10 cellular contexts compared by ENCODE assay signal in the genomic region with DNA sequence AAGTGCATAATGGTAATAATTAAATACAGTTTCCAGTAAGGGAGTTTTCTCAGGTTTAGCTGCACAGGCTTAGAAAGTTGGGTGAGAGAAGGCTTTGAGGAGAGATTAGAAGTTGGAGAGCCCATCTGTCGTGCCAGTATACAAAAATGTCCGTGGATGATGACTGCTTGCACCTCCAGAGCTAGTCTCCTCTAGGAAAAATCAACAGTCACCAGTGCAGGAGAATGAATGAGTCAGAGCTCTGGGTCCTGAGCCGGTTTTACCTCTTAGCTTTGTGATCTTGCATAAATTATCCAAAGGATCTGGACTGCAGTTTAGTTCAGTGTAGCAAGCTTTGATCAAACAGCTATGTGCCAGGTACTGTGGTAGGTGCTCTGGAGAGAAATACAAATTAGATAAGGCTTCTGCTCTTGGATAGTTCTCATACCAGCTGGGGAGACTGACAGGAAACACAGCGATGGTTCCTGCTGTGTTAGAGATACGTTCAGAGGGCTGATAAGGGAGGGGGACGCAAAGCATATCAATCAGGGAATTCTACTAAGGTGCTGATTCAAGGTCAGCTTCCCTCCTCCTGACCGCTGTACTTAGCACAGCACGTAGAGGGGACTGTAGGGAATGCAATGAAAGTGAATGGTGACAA.
DNase-seq lines count a peak whose midpoint lies in the region; ATAC-seq and TF ChIP-seq lines count a peak whose summit lies in the region.
"Had no signal": no experiment of that assay in that cellular context is flagged by ENCODE, and none has a peak within 500 bp of the region (broad histone marks: within the 10 kb centered on the region; RNA-seq: fewer than 3 reads in every experiment).

No MANE protein-coding gene starts in this region.

- H3K27ac ChIP-seq in right atrium auricular region: peak overlapping the region in 1 of 2 donors; percentile 45
- H3K27ac ChIP-seq in uterus: peak overlapping the region; percentile 23 to 44
- H3K27ac ChIP-seq in CD8-positive, alpha-beta memory T cell (ENCODE audit: low read depth, low read length): no peak overlapping the region
- H3K27ac ChIP-seq: adrenal gland had no signal

- no peaks in the 10 kb centered on the region for H3K36me3 Mint-ChIP-seq in activated T-cell treated with anti-CD3 and anti-CD28 coated beads, Interleukin-2, amount 50 U/mL, for 4 hours (ENCODE audit: insufficient read depth)
- H3K36me3 Mint-ChIP-seq in naive thymus-derived CD8-positive, alpha-beta T cell: no peaks in the 10 kb centered on the region
- no peaks in the 10 kb centered on the region for H3K36me3 Mint-ChIP-seq in CD8-positive, alpha-beta memory T cell
- H3K36me3 Mint-ChIP-seq: CD4-positive, CD25-positive, alpha-beta regulatory T cell had no signal

- H3K27me3 Mint-ChIP-seq in activated T-cell treated with anti-CD3 and anti-CD28 coated beads, Interleukin-2, amount 50 U/mL, for 4 hours (ENCODE audit: low read depth): peaks cover 29% of the 10 kb centered on the region
- peaks cover 26 to 77% (median 43%) of the 10 kb centered on the region in 5 donors for H3K27me3 Mint-ChIP-seq in naive thymus-derived CD8-positive, alpha-beta T cell
- H3K27me3 Mint-ChIP-seq in CD8-positive, alpha-beta memory T cell: peaks cover 22 to 63% of the 10 kb centered on the region in 2 donors

- H3K27me3 ChIP-seq in right atrium auricular region: no peaks in the 10 kb centered on the region
- no peaks in the 10 kb centered on the region for H3K27me3 ChIP-seq in kidney epithelial cell (ENCODE audit: control insufficient read depth, insufficient read depth, low read length)
- H3K27me3 ChIP-seq in uterus: no peaks in the 10 kb centered on the region
- peaks cover 6% of the 10 kb centered on the region for H3K27me3 ChIP-seq in CD8-positive, alpha-beta memory T cell (ENCODE audit: insufficient read depth, low read length, poor library complexity, severe bottlenecking)
- H3K27me3 ChIP-seq: adrenal gland had no signal

- TF ChIP-seq POLR2A in uterus (IDR thresholded peaks at IDR 0.05): no peak

- POLR2A ChIA-PET in naive thymus-derived CD8-positive, alpha-beta T cell (lab: Charles Lee): no interaction called here
- POLR2A ChIA-PET in CD8-positive, alpha-beta memory T cell (lab: Charles Lee): no interaction called here

- H3K27ac Mint-ChIP-seq in naive thymus-derived CD8-positive, alpha-beta T cell: no peak overlapping the region
- H3K27ac Mint-ChIP-seq in CD8-positive, alpha-beta memory T cell: no peak overlapping the region
- H3K27ac Mint-ChIP-seq: CD4-positive, CD25-positive, alpha-beta regulatory T cell had no signal

- H3K9me3 ChIP-seq in right atrium auricular region (no peaks in the 10 kb centered on the region), uterus (no peaks in the 10 kb centered on the region)
- H3K9me3 ChIP-seq in CD8-positive, alpha-beta memory T cell (ENCODE audit: low read length): no peaks in the 10 kb centered on the region
- H3K9me3 ChIP-seq: adrenal gland had no signal

- H3K4me1 ChIP-seq in right atrium auricular region (peaks cover 0 to 44% of the 10 kb centered on the region in 2 donors), uterus (peaks cover 0 to 6% of the 10 kb centered on the region in 2 donors)
- no peaks in the 10 kb centered on the region for H3K4me1 ChIP-seq in CD8-positive, alpha-beta memory T cell (ENCODE audit: insufficient read depth, low read length)

- no peak overlapping the region for H3K4me3 Mint-ChIP-seq in activated T-cell treated with anti-CD3 and anti-CD28 coated beads, Interleukin-2, amount 50 U/mL, for 4 hours
- no peak overlapping the region for H3K4me3 Mint-ChIP-seq in naive thymus-derived CD8-positive, alpha-beta T cell
- no peak overlapping the region for H3K4me3 Mint-ChIP-seq in CD8-positive, alpha-beta memory T cell
- H3K4me3 Mint-ChIP-seq: CD4-positive, CD25-positive, alpha-beta regulatory T cell had no signal

- CTCF ChIA-PET in CD8-positive, alpha-beta memory T cell (lab: Charles Lee): no interaction called here

- H3K9me3 Mint-ChIP-seq in activated T-cell treated with anti-CD3 and anti-CD28 coated beads, Interleukin-2, amount 50 U/mL, for 4 hours: no peaks in the 10 kb centered on the region
- peaks cover 0 to 2% (median 0%) of the 10 kb centered on the region in 9 donors for H3K9me3 Mint-ChIP-seq in naive thymus-derived CD8-positive, alpha-beta T cell
- no peaks in the 10 kb centered on the region for H3K9me3 Mint-ChIP-seq in CD8-positive, alpha-beta memory T cell

- no peak overlapping the region for H3K4me3 ChIP-seq in right atrium auricular region
- no peak overlapping the region for H3K4me3 ChIP-seq in kidney epithelial cell (ENCODE audit: low read depth, low read length)
- no peak overlapping the region for H3K4me3 ChIP-seq in uterus
- H3K4me3 ChIP-seq in CD8-positive, alpha-beta memory T cell (ENCODE audit: low read length): no peak overlapping the region
- H3K4me3 ChIP-seq: adrenal gland had no signal

- peak; percentile 21 for ATAC-seq in Right ventricle myocardium inferior
- ATAC-seq in activated T-cell treated with anti-CD3 and anti-CD28 coated beads, Interleukin-2, amount 50 U/mL, for 4 hours: no peak
- no peak for ATAC-seq in naive thymus-derived CD8-positive, alpha-beta T cell

- H3K4me1 Mint-ChIP-seq in activated T-cell treated with anti-CD3 and anti-CD28 coated beads, Interleukin-2, amount 50 U/mL, for 4 hours (ENCODE audit: low read depth): no peaks in the 10 kb centered on the region
- H3K4me1 Mint-ChIP-seq in naive thymus-derived CD8-positive, alpha-beta T cell: no peaks in the 10 kb centered on the region
- no peaks in the 10 kb centered on the region for H3K4me1 Mint-ChIP-seq in CD8-positive, alpha-beta memory T cell

- DNase-seq in Right ventricle myocardium inferior (ENCODE audit: missing footprints): no peak
- no peak for DNase-seq in right atrium auricular region (ENCODE audit: low spot score)
- peak; percentile 78 for DNase-seq in amniotic epithelial cell (ENCODE audit: low read depth)
- peak; percentile 78 for DNase-seq in kidney epithelial cell (ENCODE audit: low read depth)
- no peak for DNase-seq in uterus
- no peak for DNase-seq in activated T-cell treated with anti-CD3 and anti-CD28 coated beads, Interleukin-2, amount 50 U/mL, for 4 hours
- DNase-seq in naive thymus-derived CD8-positive, alpha-beta T cell: no peak
- DNase-seq in CD8-positive, alpha-beta memory T cell: no peak
- DNase-seq: CD4-positive, CD25-positive, alpha-beta regulatory T cell had no signal

- intact Hi-C loops in Right ventricle myocardium inferior (cut with DNase I) (no loop called here), uterus (cut with DNase I; ENCODE audit: low total_unique reads) (loop anchor here (10.0 kb wide), 1 partner anchor 45 kb away; no protein-coding TSS in a partner anchor)

- TF ChIP-seq CTCF in right atrium auricular region (IDR thresholded peaks at IDR 0.05) (no peak), kidney epithelial cell (IDR thresholded peaks at IDR 0.05; ENCODE audit: insufficient read depth, low read length, poor library complexity, severe bottlenecking) (no peak), uterus (IDR thresholded peaks at IDR 0.05) (no peak)

- H3K36me3 ChIP-seq in right atrium auricular region (no peaks in the 10 kb centered on the region), kidney epithelial cell (ENCODE audit: control insufficient read depth, insufficient read depth, low read length) (no peaks in the 10 kb centered on the region), uterus (no peaks in the 10 kb centered on the region)
- H3K36me3 ChIP-seq in CD8-positive, alpha-beta memory T cell (ENCODE audit: insufficient read depth, low read length): no peaks in the 10 kb centered on the region
- H3K36me3 ChIP-seq: adrenal gland had no signal

Comparison
In these comparisons a context has a peak if more than half of its experiments do, and no peak if none do; other contexts are left out.
1. DNase-seq: peak in amniotic epithelial cell (single experiment) and kidney epithelial cell (single experiment); none in Right ventricle myocardium inferior (single experiment), right atrium auricular region (single experiment), uterus (0 of 2), activated T-cell treated with anti-CD3 and anti-CD28 coated beads, Interleukin-2, amount 50 U/mL, for 4 hours (single experiment), naive thymus-derived CD8-positive, alpha-beta T cell (0 of 10) and CD8-positive, alpha-beta memory T cell (0 of 5).